In genomic region chr2:25597881-25598280, GRCh38 we compare ENCODE assay signal across 14 cellular contexts.
DNase-seq lines count a peak whose midpoint lies in the region; ATAC-seq and TF ChIP-seq lines count a peak whose summit lies in the region.
"Had no signal": no experiment of that assay in that cellular context is flagged by ENCODE, and none has a peak within 500 bp of the region (broad histone marks: within the 10 kb centered on the region; RNA-seq: fewer than 3 reads in every experiment).

No MANE protein-coding gene starts in this region.

- H3K27me3 ChIP-seq in layer of hippocampus (ENCODE audit: control insufficient read depth, insufficient read depth, low read length) = no peaks in the 10 kb centered on the region
- H3K27me3 ChIP-seq in gastroesophageal sphincter = no peaks in the 10 kb centered on the region
- H3K27me3 ChIP-seq: BLaER1 had no signal

- H3K4me3 ChIP-seq in gastroesophageal sphincter = no peak overlapping the region
- H3K4me3 ChIP-seq: BLaER1 had no signal

- 85 to 100% methylated on average over 2 of the region's 2 CpGs for WGBS in gastroesophageal sphincter (ENCODE audit: low coverage in 1 of 2), 2 donors

- no peaks in the 10 kb centered on the region for H3K4me1 ChIP-seq in gastroesophageal sphincter
- H3K4me1 ChIP-seq: BLaER1 had no signal

- H3K27ac Mint-ChIP-seq in activated T-cell treated with anti-CD3 and anti-CD28 coated beads, Interleukin-2, amount 50 U/mL, for 72 hours = peak overlapping the region; percentile 7
- no peak overlapping the region for H3K27ac Mint-ChIP-seq in activated T-cell treated with anti-CD3 and anti-CD28 coated beads, Interleukin-2, amount 50 U/mL, for 24 hours
- H3K27ac Mint-ChIP-seq in activated T-helper 17 cell treated with anti-CD3 and anti-CD28 coated beads, Interleukin-2, amount 50 U/mL, for 72 hours = peak overlapping the region; percentile 71

- peaks cover 0 to 5% of the 10 kb centered on the region in 2 donors for H3K36me3 Mint-ChIP-seq in activated T-cell treated with anti-CD3 and anti-CD28 coated beads, Interleukin-2, amount 50 U/mL, for 72 hours (ENCODE audit: insufficient read depth in 2 of 2)
- peaks cover 13% of the 10 kb centered on the region for H3K36me3 Mint-ChIP-seq in activated T-cell treated with anti-CD3 and anti-CD28 coated beads, Interleukin-2, amount 50 U/mL, for 24 hours (ENCODE audit: low read depth)
- H3K36me3 Mint-ChIP-seq in activated T-helper 17 cell treated with anti-CD3 and anti-CD28 coated beads, Interleukin-2, amount 50 U/mL, for 72 hours (ENCODE audit: low read depth) = no peaks in the 10 kb centered on the region

- TF ChIP-seq EP300 in gastroesophageal sphincter (IDR thresholded peaks at IDR 0.05) = no peak

- H3K9me3 Mint-ChIP-seq in activated T-cell treated with anti-CD3 and anti-CD28 coated beads, Interleukin-2, amount 50 U/mL, for 72 hours = no peaks in the 10 kb centered on the region
- no peaks in the 10 kb centered on the region for H3K9me3 Mint-ChIP-seq in activated T-cell treated with anti-CD3 and anti-CD28 coated beads, Interleukin-2, amount 50 U/mL, for 24 hours
- no peaks in the 10 kb centered on the region for H3K9me3 Mint-ChIP-seq in activated T-helper 17 cell treated with anti-CD3 and anti-CD28 coated beads, Interleukin-2, amount 50 U/mL, for 72 hours
- H3K9me3 Mint-ChIP-seq: CD8-positive, alpha-beta memory T cell had no signal

- H3K36me3 ChIP-seq in gastroesophageal sphincter = no peaks in the 10 kb centered on the region

- H3K27ac ChIP-seq in layer of hippocampus (ENCODE audit: low read depth, low read length) (peak overlapping the region; percentile 86), temporal lobe (ENCODE audit: low read depth, low read length) (peak overlapping the region; percentile 94), gastroesophageal sphincter (no peak overlapping the region)
- H3K27ac ChIP-seq: BLaER1, RWPE1 had no signal

- peak; percentile 60 to 67 for ATAC-seq in activated T-cell treated with anti-CD3 and anti-CD28 coated beads, Interleukin-2, amount 50 U/mL, for 72 hours (replicated peaks in 1 of 2)
- peak; percentile 27 for ATAC-seq in activated T-helper 17 cell treated with anti-CD3 and anti-CD28 coated beads, Interleukin-2, amount 50 U/mL, for 72 hours (replicated peaks)
- no peak for ATAC-seq in gastroesophageal sphincter

- no peaks in the 10 kb centered on the region for H3K27me3 Mint-ChIP-seq in activated T-cell treated with anti-CD3 and anti-CD28 coated beads, Interleukin-2, amount 50 U/mL, for 72 hours (ENCODE audit: low read depth)
- no peaks in the 10 kb centered on the region for H3K27me3 Mint-ChIP-seq in activated T-cell treated with anti-CD3 and anti-CD28 coated beads, Interleukin-2, amount 50 U/mL, for 24 hours
- no peaks in the 10 kb centered on the region for H3K27me3 Mint-ChIP-seq in activated T-helper 17 cell treated with anti-CD3 and anti-CD28 coated beads, Interleukin-2, amount 50 U/mL, for 72 hours
- H3K27me3 Mint-ChIP-seq: CD8-positive, alpha-beta memory T cell had no signal

- no peak for TF ChIP-seq CTCF in gastroesophageal sphincter (IDR thresholded peaks at IDR 0.05)

- no peak for TF ChIP-seq POLR2A in gastroesophageal sphincter (IDR thresholded peaks at IDR 0.05)

- no peaks in the 10 kb centered on the region for H3K9me3 ChIP-seq in gastroesophageal sphincter
- H3K9me3 ChIP-seq: BLaER1 had no signal

- H3K4me1 Mint-ChIP-seq in activated T-cell treated with anti-CD3 and anti-CD28 coated beads, Interleukin-2, amount 50 U/mL, for 72 hours (ENCODE audit: low read depth) = peaks cover 41% of the 10 kb centered on the region
- peaks cover 25% of the 10 kb centered on the region for H3K4me1 Mint-ChIP-seq in activated T-cell treated with anti-CD3 and anti-CD28 coated beads, Interleukin-2, amount 50 U/mL, for 24 hours (ENCODE audit: low read depth)
- peaks cover 24% of the 10 kb centered on the region for H3K4me1 Mint-ChIP-seq in activated T-helper 17 cell treated with anti-CD3 and anti-CD28 coated beads, Interleukin-2, amount 50 U/mL, for 72 hours

- peak in 1 of 2 donors; percentile 11 for DNase-seq in activated T-cell treated with anti-CD3 and anti-CD28 coated beads, Interleukin-2, amount 50 U/mL, for 72 hours
- DNase-seq in activated T-cell treated with anti-CD3 and anti-CD28 coated beads, Interleukin-2, amount 50 U/mL, for 24 hours = no peak
- no peak for DNase-seq in stimulated activated CD4-positive, alpha-beta T cell treated with anti-CD3 and anti-CD28 coated beads, Interleukin-4, amount 100 ng/mL, for 1 hour
- no peak for DNase-seq in DMS114 treated with DMSO at 0.1 percent for 48 hours (lab: John Stamatoyannopoulos, UW; ENCODE audit: unreplicated experiment)
- DNase-seq: CD8-positive, alpha-beta memory T cell; DMS79 treated with DMSO at 0.1 percent for 48 hours; NCI-H187 treated with DMSO at 0.1 percent for 48 hours; NCI-H526 treated with DMSO at 0.1 percent for 48 hours had no signal

- H3K4me3 Mint-ChIP-seq in activated T-cell treated with anti-CD3 and anti-CD28 coated beads, Interleukin-2, amount 50 U/mL, for 72 hours = peak overlapping the region in 1 of 2 donors; percentile 43
- H3K4me3 Mint-ChIP-seq in activated T-cell treated with anti-CD3 and anti-CD28 coated beads, Interleukin-2, amount 50 U/mL, for 24 hours = no peak overlapping the region
- H3K4me3 Mint-ChIP-seq in activated T-helper 17 cell treated with anti-CD3 and anti-CD28 coated beads, Interleukin-2, amount 50 U/mL, for 72 hours = no peak overlapping the region
- H3K4me3 Mint-ChIP-seq: CD8-positive, alpha-beta memory T cell had no signal

Comparison
In these comparisons a context has a peak if more than half of its experiments do, and no peak if none do; other contexts are left out.
1. H3K27ac ChIP-seq: peak in layer of hippocampus (single experiment) and temporal lobe (single experiment); none in gastroesophageal sphincter (0 of 4).